ENCODE assay signal across 1 cellular context in the genomic region with DNA sequence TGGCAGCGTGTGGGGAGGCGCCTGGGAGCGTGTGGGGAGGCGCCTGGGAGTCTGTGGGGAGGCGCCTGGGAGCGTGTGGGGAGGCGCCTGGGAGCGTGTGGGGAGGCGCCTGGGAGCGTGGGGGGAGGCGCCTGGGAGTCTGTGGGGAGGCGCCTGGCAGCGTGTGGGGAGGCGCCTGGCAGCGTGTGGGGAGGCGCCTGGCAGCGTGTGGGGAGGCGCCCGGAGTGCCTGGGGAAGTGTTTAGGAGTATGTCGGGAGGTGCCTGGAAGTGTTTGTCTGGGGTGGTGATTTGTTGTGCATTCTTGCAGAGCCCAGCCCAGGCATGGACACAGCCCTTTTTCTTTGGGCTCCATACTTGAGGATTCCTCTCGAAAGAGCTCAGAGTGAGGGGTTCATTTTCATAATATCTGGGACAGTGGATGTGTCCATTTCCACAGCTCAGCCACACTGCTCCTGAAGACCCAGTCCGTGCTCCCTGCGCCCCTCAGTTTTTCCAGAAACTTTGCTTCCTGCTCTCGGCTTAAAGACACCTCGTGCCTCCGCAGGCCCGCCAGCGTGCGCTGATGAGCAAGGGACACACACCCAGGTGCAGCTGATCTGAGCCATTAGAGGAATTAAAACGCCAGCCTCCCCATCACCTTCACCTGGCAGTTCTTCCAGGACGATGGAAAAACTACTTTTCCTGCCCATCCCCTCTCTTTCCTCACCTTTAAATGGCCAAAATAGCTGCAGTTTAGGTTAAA.
TF ChIP-seq lines count a peak whose summit lies in the region.

No MANE protein-coding gene starts in this region.

TF ChIP-seq in K562, 482 proteins besides CTCF, POLR2A, EP300 and RAD21 (continued from another document):
- TF ChIP-seq, protein P1, sequence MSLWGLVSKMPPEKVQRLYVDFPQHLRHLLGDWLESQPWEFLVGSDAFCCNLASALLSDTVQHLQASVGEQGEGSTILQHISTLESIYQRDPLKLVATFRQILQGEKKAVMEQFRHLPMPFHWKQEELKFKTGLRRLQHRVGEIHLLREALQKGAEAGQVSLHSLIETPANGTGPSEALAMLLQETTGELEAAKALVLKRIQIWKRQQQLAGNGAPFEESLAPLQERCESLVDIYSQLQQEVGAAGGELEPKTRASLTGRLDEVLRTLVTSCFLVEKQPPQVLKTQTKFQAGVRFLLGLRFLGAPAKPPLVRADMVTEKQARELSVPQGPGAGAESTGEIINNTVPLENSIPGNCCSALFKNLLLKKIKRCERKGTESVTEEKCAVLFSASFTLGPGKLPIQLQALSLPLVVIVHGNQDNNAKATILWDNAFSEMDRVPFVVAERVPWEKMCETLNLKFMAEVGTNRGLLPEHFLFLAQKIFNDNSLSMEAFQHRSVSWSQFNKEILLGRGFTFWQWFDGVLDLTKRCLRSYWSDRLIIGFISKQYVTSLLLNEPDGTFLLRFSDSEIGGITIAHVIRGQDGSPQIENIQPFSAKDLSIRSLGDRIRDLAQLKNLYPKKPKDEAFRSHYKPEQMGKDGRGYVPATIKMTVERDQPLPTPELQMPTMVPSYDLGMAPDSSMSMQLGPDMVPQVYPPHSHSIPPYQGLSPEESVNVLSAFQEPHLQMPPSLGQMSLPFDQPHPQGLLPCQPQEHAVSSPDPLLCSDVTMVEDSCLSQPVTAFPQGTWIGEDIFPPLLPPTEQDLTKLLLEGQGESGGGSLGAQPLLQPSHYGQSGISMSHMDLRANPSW (CRISPR knock-in tag; IDR thresholded peaks at IDR 0.05), result no peak
- no peak for TF ChIP-seq FIP1L1 (IDR thresholded peaks at IDR 0.05; ENCODE audit: low read depth, low read length, poor library complexity, severe bottlenecking)
- TF ChIP-seq ZNF175 (CRISPR knock-in tag; IDR thresholded peaks at IDR 0.05; ENCODE audit: low read depth), result no peak
- TF ChIP-seq ARID2 (IDR thresholded peaks at IDR 0.05), result no peak
- TF ChIP-seq ESRRA (IDR thresholded peaks at IDR 0.05; ENCODE audit: borderline replicate concordance, low read depth), result no peak
- TF ChIP-seq MCM7 (IDR thresholded peaks at IDR 0.05), result no peak
- TF ChIP-seq BRD4 (IDR thresholded peaks at IDR 0.05), result no peak
- no peak for TF ChIP-seq ADNP (tag; IDR thresholded peaks at IDR 0.05)
- TF ChIP-seq, protein P2, sequence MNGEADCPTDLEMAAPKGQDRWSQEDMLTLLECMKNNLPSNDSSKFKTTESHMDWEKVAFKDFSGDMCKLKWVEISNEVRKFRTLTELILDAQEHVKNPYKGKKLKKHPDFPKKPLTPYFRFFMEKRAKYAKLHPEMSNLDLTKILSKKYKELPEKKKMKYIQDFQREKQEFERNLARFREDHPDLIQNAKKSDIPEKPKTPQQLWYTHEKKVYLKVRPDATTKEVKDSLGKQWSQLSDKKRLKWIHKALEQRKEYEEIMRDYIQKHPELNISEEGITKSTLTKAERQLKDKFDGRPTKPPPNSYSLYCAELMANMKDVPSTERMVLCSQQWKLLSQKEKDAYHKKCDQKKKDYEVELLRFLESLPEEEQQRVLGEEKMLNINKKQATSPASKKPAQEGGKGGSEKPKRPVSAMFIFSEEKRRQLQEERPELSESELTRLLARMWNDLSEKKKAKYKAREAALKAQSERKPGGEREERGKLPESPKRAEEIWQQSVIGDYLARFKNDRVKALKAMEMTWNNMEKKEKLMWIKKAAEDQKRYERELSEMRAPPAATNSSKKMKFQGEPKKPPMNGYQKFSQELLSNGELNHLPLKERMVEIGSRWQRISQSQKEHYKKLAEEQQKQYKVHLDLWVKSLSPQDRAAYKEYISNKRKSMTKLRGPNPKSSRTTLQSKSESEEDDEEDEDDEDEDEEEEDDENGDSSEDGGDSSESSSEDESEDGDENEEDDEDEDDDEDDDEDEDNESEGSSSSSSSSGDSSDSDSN (IDR thresholded peaks at IDR 0.05; ENCODE audit: borderline replicate concordance in 1 of 2, low read depth in 2 of 2, low read length in 2 of 2), result no peak
- TF ChIP-seq ZKSCAN1 (IDR thresholded peaks at IDR 0.05; ENCODE audit: low read depth, low read length), result no peak
